ENCODE assay signal across 8 cellular contexts in the genomic region with DNA sequence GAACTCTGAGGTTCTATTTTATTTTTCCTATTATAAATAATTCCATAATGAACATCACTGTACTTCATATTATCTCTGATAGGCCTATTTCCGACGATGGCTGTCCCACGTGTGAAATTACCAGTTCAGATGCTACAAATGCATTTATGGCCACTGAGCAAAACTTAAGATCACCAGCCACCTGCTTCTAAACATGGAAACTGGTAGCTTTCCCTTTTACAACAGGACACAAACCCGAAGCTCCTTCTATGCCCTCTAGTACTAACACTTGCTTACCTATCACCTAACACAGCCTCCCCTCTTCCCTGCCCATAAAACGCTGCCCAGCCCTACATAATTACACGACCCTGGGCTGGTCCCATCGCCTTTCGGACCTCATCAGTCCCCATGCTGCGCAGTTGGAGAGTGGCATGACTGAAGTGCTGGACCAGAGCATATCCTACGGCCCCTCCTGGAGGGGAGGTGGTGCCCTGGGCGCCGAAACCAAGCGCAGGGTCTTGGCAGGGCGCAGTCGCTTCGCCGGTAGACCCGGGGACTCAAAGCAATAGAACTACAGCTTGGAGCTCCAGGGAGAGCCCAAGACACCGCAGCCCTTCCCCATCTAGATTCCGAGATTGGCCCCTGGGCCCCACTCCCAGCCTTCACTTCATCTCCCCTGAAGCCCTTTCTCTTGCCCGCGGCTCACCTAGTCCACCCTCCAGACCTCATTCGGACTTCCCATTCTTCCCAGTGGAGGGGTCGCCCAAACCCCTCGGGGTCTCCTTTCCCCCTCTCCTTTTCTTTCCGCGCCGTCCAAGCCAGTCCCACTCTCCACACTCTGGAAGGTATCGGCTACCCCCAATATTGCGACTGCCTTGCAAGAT. TPM values are rescaled to one million over a fixed set of nuclear protein-coding genes. Genes with fewer than 3 reads are reported as not detected.
A peak's percentile ranks its signal among the peaks of the same experiment; 100 is the strongest.
DNase-seq lines count a peak whose midpoint lies in the region; ATAC-seq and TF ChIP-seq lines count a peak whose summit lies in the region.

No MANE protein-coding gene starts in this region.

- peak overlapping the region; percentile 33 for H3K9ac ChIP-seq in endocrine pancreas (ENCODE audit: control insufficient read depth, insufficient read depth, low read length)

- ATAC-seq in HG03571 (IDR thresholded peaks at IDR 0.05; ENCODE audit: unreplicated experiment) (peak; percentile 1), WTC11 (peak; percentile 20), HG02588 (IDR thresholded peaks at IDR 0.05; ENCODE audit: unreplicated experiment) (no peak)

- POLR2A ChIA-PET in WTC11 (lab: Charles Lee) = no interaction called here

- H3K27ac Mint-ChIP-seq in WTC11 = no peak overlapping the region

- DNase-seq in DMS 273 (lab: John Stamatoyannopoulos, UW; ENCODE audit: unreplicated experiment) (peak; percentile 47), DMS 273 treated with DMSO at 0.1 percent for 48 hours (lab: John Stamatoyannopoulos, UW) (no peak), WTC11 (ENCODE audit: low spot score) (peak; percentile 40), myocyte (ENCODE audit: low read depth) (peak; percentile 9), DMS79 (lab: John Stamatoyannopoulos, UW) (no peak)

- H3K36me3 ChIP-seq in endocrine pancreas (ENCODE audit: control insufficient read depth, insufficient read depth, low read length) = no peaks in the 10 kb centered on the region

- H3K27me3 Mint-ChIP-seq in WTC11 (ENCODE audit: low read depth) = peaks cover 8% of the 10 kb centered on the region

- CTCF ChIA-PET in WTC11 (lab: Charles Lee) = interaction anchor here (0.6 to 1.7 kb wide), 2 partner anchors 23 to 287 kb away, joined by 3 to 5 read pairs; no protein-coding TSS in a partner anchor

- no peaks in the 10 kb centered on the region for H3K9me3 ChIP-seq in endocrine pancreas (ENCODE audit: control insufficient read depth, low read length)

- H3K4me3 ChIP-seq in endocrine pancreas (ENCODE audit: control insufficient read depth, insufficient read depth, low read length) = peak overlapping the region; percentile 69

- peak overlapping the region; percentile 98 for H3K4me3 Mint-ChIP-seq in WTC11

- peaks cover 18% of the 10 kb centered on the region for H3K4me1 Mint-ChIP-seq in WTC11

- no peaks in the 10 kb centered on the region for H3K4me1 ChIP-seq in endocrine pancreas (ENCODE audit: control insufficient read depth, insufficient read depth, low read length)

- H3K9me3 Mint-ChIP-seq in WTC11 = no peaks in the 10 kb centered on the region

- no peak for TF ChIP-seq CTCF in WTC11 (IDR thresholded peaks at IDR 0.05)

- H3K27me3 ChIP-seq in endocrine pancreas (ENCODE audit: control insufficient read depth, insufficient read depth, low read length) = no peaks in the 10 kb centered on the region

- peaks cover 16% of the 10 kb centered on the region; the same call in 1 of the 2 replicates for H3K36me3 Mint-ChIP-seq in WTC11

TF ChIP-seq in WTC11, 78 proteins besides CTCF, POLR2A, EP300 and RAD21:
- TF ChIP-seq SOX15 (CRISPR knock-in tag; IDR thresholded peaks at IDR 0.05) (no peak), RELA (CRISPR knock-in tag; IDR thresholded peaks at IDR 0.05; ENCODE audit: borderline replicate concordance) (no peak)
- TF ChIP-seq, protein P1, sequence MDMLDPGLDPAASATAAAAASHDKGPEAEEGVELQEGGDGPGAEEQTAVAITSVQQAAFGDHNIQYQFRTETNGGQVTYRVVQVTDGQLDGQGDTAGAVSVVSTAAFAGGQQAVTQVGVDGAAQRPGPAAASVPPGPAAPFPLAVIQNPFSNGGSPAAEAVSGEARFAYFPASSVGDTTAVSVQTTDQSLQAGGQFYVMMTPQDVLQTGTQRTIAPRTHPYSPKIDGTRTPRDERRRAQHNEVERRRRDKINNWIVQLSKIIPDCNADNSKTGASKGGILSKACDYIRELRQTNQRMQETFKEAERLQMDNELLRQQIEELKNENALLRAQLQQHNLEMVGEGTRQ (CRISPR knock-in tag; IDR thresholded peaks at IDR 0.05) = no peak
- TF ChIP-seq, protein P2, sequence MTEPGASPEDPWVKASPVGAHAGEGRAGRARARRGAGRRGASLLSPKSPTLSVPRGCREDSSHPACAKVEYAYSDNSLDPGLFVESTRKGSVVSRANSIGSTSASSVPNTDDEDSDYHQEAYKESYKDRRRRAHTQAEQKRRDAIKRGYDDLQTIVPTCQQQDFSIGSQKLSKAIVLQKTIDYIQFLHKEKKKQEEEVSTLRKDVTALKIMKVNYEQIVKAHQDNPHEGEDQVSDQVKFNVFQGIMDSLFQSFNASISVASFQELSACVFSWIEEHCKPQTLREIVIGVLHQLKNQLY (CRISPR knock-in tag; IDR thresholded peaks at IDR 0.05) = no peak

RNA-seq across cellular contexts. Expression of a gene that starts 1.0 kb away (rescaled TPM):
- total RNA-seq in WTC11 (2021) = 25.6 to 33.5 TPM (median 32.0 TPM) in 3 replicates
- 20.2 and 23.4 TPM in 2 replicates for total RNA-seq in myocyte
- 33.0 TPM for polyA plus RNA-seq in myocyte (2012)

RNA-seq across cellular contexts. Expression of a gene that starts 33.2 kb away (rescaled TPM):
- total RNA-seq in WTC11 (2021) = not detected in 3 replicates
- total RNA-seq in myocyte = not detected in 2 replicates
- polyA plus RNA-seq in myocyte (2012) = not detected

Comparison
In these comparisons a context has a peak if more than half of its experiments do, and no peak if none do; other contexts are left out.
1. DNase-seq: peak in DMS 273 (single experiment), WTC11 (single experiment) and myocyte (single experiment); none in DMS 273 treated with DMSO at 0.1 percent for 48 hours (single experiment) and DMS79 (single experiment).